2 cellular contexts compared by ENCODE assay signal in genomic region chr13:89982406-89983085, GRCh38.
TF ChIP-seq lines count a peak whose summit lies in the region.

No MANE protein-coding gene starts in this region.

TF ChIP-seq in A549, 52 proteins besides CTCF, POLR2A, EP300 and RAD21 (continued from another document):
- no peak for TF ChIP-seq ESRRA (IDR thresholded peaks at IDR 0.05; ENCODE audit: borderline replicate concordance, low read length)
- TF ChIP-seq ZC3H11A (IDR thresholded peaks at IDR 0.05) = no peak
- TF ChIP-seq EHMT2 (IDR thresholded peaks at IDR 0.05; ENCODE audit: low read depth) = no peak
- TF ChIP-seq NPAS2 (CRISPR knock-in tag; IDR thresholded peaks at IDR 0.05; ENCODE audit: borderline replicate concordance) = no peak
- no peak for TF ChIP-seq JUNB (IDR thresholded peaks at IDR 0.05)
- no peak for TF ChIP-seq MAX (IDR thresholded peaks at IDR 0.05)
- TF ChIP-seq ATOH8 (CRISPR knock-in tag; IDR thresholded peaks at IDR 0.05; ENCODE audit: low read depth) = no peak
- TF ChIP-seq CBX8 (IDR thresholded peaks at IDR 0.05) = no peak
- no peak for TF ChIP-seq RARB (CRISPR knock-in tag; IDR thresholded peaks at IDR 0.05)
- TF ChIP-seq PHF8 (IDR thresholded peaks at IDR 0.05; ENCODE audit: borderline replicate concordance, low read depth) = no peak
- TF ChIP-seq ELK1 (IDR thresholded peaks at IDR 0.05; ENCODE audit: low read depth, low read length) = no peak
- no peak for TF ChIP-seq JUN (IDR thresholded peaks at IDR 0.05)
- TF ChIP-seq BHLHE40 (IDR thresholded peaks at IDR 0.05; ENCODE audit: low read depth, low read length) = no peak
TF ChIP-seq in A549: peak in this region for 0.

TF ChIP-seq in K562, 482 proteins besides CTCF, POLR2A, EP300 and RAD21 (continued from another document):
- 0 out of 2 replicates have a peak, but pooled peaks have one; percentile 38 for TF ChIP-seq CUX1 (CRISPR knock-in tag; IDR thresholded peaks at IDR 0.05)
- TF ChIP-seq ZFX (CRISPR knock-in tag; IDR thresholded peaks at IDR 0.05) = 0 out of 2 replicates have a peak, but pooled peaks have one; percentile 10
